19 cellular contexts compared by ENCODE assay signal in the genomic region with DNA sequence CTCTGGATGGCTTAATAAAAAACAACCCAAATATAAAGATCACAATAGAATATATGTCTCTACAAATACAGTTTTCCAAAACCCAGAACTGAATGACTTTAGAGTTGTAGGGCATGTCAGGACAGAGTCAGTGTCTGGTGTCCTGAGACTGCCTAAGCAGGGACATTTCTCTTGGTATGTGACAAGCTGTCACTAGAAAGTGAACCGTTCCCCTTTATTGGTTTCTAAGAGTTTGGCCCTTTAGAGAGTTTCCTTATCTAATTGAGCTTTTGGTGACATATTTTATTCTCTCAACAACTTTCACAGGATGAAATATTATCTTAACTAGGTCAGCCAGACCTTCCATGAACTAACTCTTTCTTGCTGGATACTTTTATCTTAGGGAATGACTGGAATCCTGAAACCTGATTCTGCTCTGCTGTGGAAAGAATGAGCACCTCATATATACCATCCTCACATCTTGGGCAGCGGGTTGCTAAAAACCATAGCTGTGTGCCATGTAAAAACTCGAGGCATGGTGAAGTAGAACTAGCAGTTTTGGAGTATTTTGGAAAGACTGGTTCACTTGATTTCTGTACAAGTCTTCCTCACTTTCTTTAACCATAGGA. TPM values are rescaled to one million over a fixed set of nuclear protein-coding genes. Genes with fewer than 3 reads are reported as not detected.
"Had no signal": no experiment of that assay in that cellular context is flagged by ENCODE, and none has a peak within 500 bp of the region (broad histone marks: within the 10 kb centered on the region; RNA-seq: fewer than 3 reads in every experiment).

No MANE protein-coding gene starts in this region.

- H3K36me3 ChIP-seq: heart right ventricle, upper lobe of left lung had no signal

- H3K27me3 ChIP-seq: upper lobe of left lung had no signal

- FAIRE-seq: kidney, small intestine had no signal

- H3K27ac ChIP-seq: epithelial cell of prostate, heart right ventricle, upper lobe of left lung had no signal

- DNase-seq: activated CD8-positive, alpha-beta memory T cell treated with anti-CD3 and anti-CD28 coated beads for 24 hours; activated CD8-positive, alpha-beta memory T cell treated with anti-CD3 and anti-CD28 coated beads, Interleukin-2, amount 50 U/mL, for 4 hours; activated T-cell treated with anti-CD3 and anti-CD28 coated beads, Interleukin-2, amount 50 U/mL, for 24 hours; amniotic stem cell; heart right ventricle; kidney; naive thymus-derived CD4-positive, alpha-beta T cell; occipital lobe; small intestine; stimulated activated CD8-positive, alpha-beta memory T cell treated with anti-CD3 and anti-CD28 coated beads, Interleukin-4, amount 100 ng/mL, for 48 hours; stimulated activated naive CD4-positive, alpha-beta T cell; T1000; upper lobe of left lung had no signal

- H3K4me3 ChIP-seq: heart right ventricle, lung, upper lobe of left lung had no signal

- H3K9me3 ChIP-seq: heart right ventricle, upper lobe of left lung had no signal

- H3K4me1 ChIP-seq: heart right ventricle, upper lobe of left lung had no signal

- ATAC-seq: activated T-helper 17 cell treated with anti-CD3 and anti-CD28 coated beads, Interleukin-2, amount 50 U/mL, for 72 hours; heart right ventricle; naive thymus-derived CD4-positive, alpha-beta T cell; sciatic nerve; WTC11 had no signal

RNA-seq across cellular contexts. Expression of a gene that starts 54.8 kb away (rescaled TPM):
- total RNA-seq: neural crest cell had no signal
- polyA plus RNA-seq: naive thymus-derived CD4-positive, alpha-beta T cell had no signal
